In genomic region chr1:38030596-38031512, GRCh38 we compare ENCODE assay signal across 9 cellular contexts. TPM values are rescaled to one million over a fixed set of nuclear protein-coding genes. Genes with fewer than 3 reads are reported as not detected.
DNase-seq lines count a peak whose midpoint lies in the region; ATAC-seq and TF ChIP-seq lines count a peak whose summit lies in the region.
"Had no signal": no experiment of that assay in that cellular context is flagged by ENCODE, and none has a peak within 500 bp of the region (broad histone marks: within the 10 kb centered on the region; RNA-seq: fewer than 3 reads in every experiment).

No MANE protein-coding gene starts in this region.

- H3K9me3 ChIP-seq in T-helper 17 cell (ENCODE audit: control insufficient read depth, low read length, poor library complexity, severe bottlenecking) (no peaks in the 10 kb centered on the region), spleen (no peaks in the 10 kb centered on the region)
- H3K9me3 ChIP-seq: A549 had no signal

- no peak overlapping the region for H3K4me3 ChIP-seq in skin epidermis
- H3K4me3 ChIP-seq in spleen, result peak overlapping the region in 1 of 8 donors; percentile 43
- H3K4me3 ChIP-seq: A549 had no signal

- no peak for TF ChIP-seq CTCF in foreskin keratinocyte (conservative IDR thresholded peaks at IDR 0.05)
- TF ChIP-seq CTCF in spleen (IDR thresholded peaks at IDR 0.05 in 8 of 11, conservative IDR thresholded peaks at IDR 0.05 in 3 of 11), result no peak

- no peaks in the 10 kb centered on the region for H3K9me3 Mint-ChIP-seq in activated CD4-positive, alpha-beta T cell treated with anti-CD3 and anti-CD28 coated beads, Interleukin-2, amount 10 ng/mL, durations not matched to agents 24 days and 14 days

- TF ChIP-seq POLR2A in spleen (IDR thresholded peaks at IDR 0.05), result no peak

- H3K4me1 ChIP-seq in foreskin keratinocyte (peaks cover 43% of the 10 kb centered on the region), spleen (peaks cover 18 to 58% (median 48%) of the 10 kb centered on the region in 6 donors)

- H3K4me3 Mint-ChIP-seq in activated CD4-positive, alpha-beta T cell treated with anti-CD3 and anti-CD28 coated beads, Interleukin-2, amount 10 ng/mL, durations not matched to agents 24 days and 14 days, result peak overlapping the region; percentile 66
- peak overlapping the region; percentile 64 for H3K4me3 Mint-ChIP-seq in T-helper 17 cell

- no peak for ATAC-seq in T-helper 17 cell
- ATAC-seq in foreskin keratinocyte, result no peak

- no peaks in the 10 kb centered on the region for H3K27me3 Mint-ChIP-seq in activated CD4-positive, alpha-beta T cell treated with anti-CD3 and anti-CD28 coated beads, Interleukin-2, amount 10 ng/mL, durations not matched to agents 24 days and 14 days
- peaks cover 6% of the 10 kb centered on the region for H3K27me3 Mint-ChIP-seq in T-helper 17 cell

- peaks cover 51% of the 10 kb centered on the region for H3K4me1 Mint-ChIP-seq in activated CD4-positive, alpha-beta T cell treated with anti-CD3 and anti-CD28 coated beads, Interleukin-2, amount 10 ng/mL, durations not matched to agents 24 days and 14 days
- H3K4me1 Mint-ChIP-seq in T-helper 17 cell, result peaks cover 23% of the 10 kb centered on the region

- peaks cover 16% of the 10 kb centered on the region for H3K36me3 Mint-ChIP-seq in activated CD4-positive, alpha-beta T cell treated with anti-CD3 and anti-CD28 coated beads, Interleukin-2, amount 10 ng/mL, durations not matched to agents 24 days and 14 days (ENCODE audit: low read depth)
- peaks cover 2% of the 10 kb centered on the region for H3K36me3 Mint-ChIP-seq in T-helper 17 cell (ENCODE audit: low read depth)

- H3K27ac ChIP-seq in foreskin keratinocyte (peak overlapping the region; percentile 97), skin epidermis (peak overlapping the region in 20 of 21 experiments; percentile 13 to 93 (median 74)), spleen (peak overlapping the region in 3 of 8 donors; percentile 18 to 54 (median 42))

- H3K27me3 ChIP-seq in foreskin keratinocyte (no peaks in the 10 kb centered on the region), spleen (replicated peaks in 1 of 7) (peaks cover 0 to 26% (median 0%) of the 10 kb centered on the region in 7 donors)

- peaks cover 0 to 7% (median 3%) of the 10 kb centered on the region in 6 donors for H3K36me3 ChIP-seq in spleen

- peak overlapping the region; percentile 95 for H3K27ac Mint-ChIP-seq in activated CD4-positive, alpha-beta T cell treated with anti-CD3 and anti-CD28 coated beads, Interleukin-2, amount 10 ng/mL, durations not matched to agents 24 days and 14 days
- peak overlapping the region; percentile 51 for H3K27ac Mint-ChIP-seq in T-helper 17 cell

- DNase-seq in activated CD4-positive, alpha-beta T cell treated with anti-CD3 and anti-CD28 coated beads, Interleukin-2, amount 10 ng/mL, durations not matched to agents 24 days and 14 days, result no peak
- no peak for DNase-seq in activated CD4-positive, alpha-beta T cell treated with anti-CD3 and anti-CD28 coated beads for 1 hour
- DNase-seq in T-helper 17 cell (no peak), foreskin keratinocyte (no peak), globus pallidus (ENCODE audit: low spot score) (no peak), COR-L47 (lab: John Stamatoyannopoulos, UW) (no peak), spleen (no peak)

- 62 to 78% (median 73%) methylated on average over 10 to 17 of the region's 17 CpGs for WGBS in spleen, 5 donors

- intact Hi-C loops in activated CD4-positive, alpha-beta T cell treated with anti-CD3 and anti-CD28 coated beads, Interleukin-2, amount 10 ng/mL, durations not matched to agents 24 days and 14 days (cut with micrococcal nuclease), result loop anchor here (1.0 kb wide), 1 partner anchor 16 kb away; no protein-coding TSS in a partner anchor
- intact Hi-C loops in spleen (cut with DNase I; ENCODE audit: low total_unique reads), result loop anchor here (10.0 kb wide), 1 partner anchor 804 kb away; no protein-coding TSS in a partner anchor

RNA-seq across cellular contexts. Expression of gene POU3F1, which starts 15.7 kb away (rescaled TPM):
- 1.4 and 1.5 TPM in 2 replicates for total RNA-seq in activated CD4-positive, alpha-beta T cell treated with anti-CD3 and anti-CD28 coated beads, Interleukin-2, amount 10 ng/mL, durations not matched to agents 24 days and 14 days
- total RNA-seq in T-helper 17 cell (under 1 TPM in 1 of 2 donors, not detected in 1; 0.17 TPM), foreskin keratinocyte (0.14 and 0.25 TPM in 2 replicates), spleen (under 1 TPM in 4 of 7 donors, not detected in 3; 0.17 to 0.60 (median 0.30) TPM)
- polyA plus RNA-seq in foreskin keratinocyte (0.08 and 0.12 TPM in 2 replicates), spleen (under 1 TPM; 0.07 to 0.38 (median 0.08) TPM)
- polyA plus RNA-seq: A549 had no signal

RNA-seq across cellular contexts. Expression of gene UTP11, which starts 18.3 kb away (rescaled TPM):
- 99.5 and 111 TPM in 2 replicates for total RNA-seq in activated CD4-positive, alpha-beta T cell treated with anti-CD3 and anti-CD28 coated beads, Interleukin-2, amount 10 ng/mL, durations not matched to agents 24 days and 14 days
- 10 to 100 TPM in 1 of 2 donors, 1 to 10 TPM in 1; 8.7 to 12.3 TPM for total RNA-seq in T-helper 17 cell
- total RNA-seq in foreskin keratinocyte, result 51.0 and 65.2 TPM in 2 replicates
- 50.6 and 64.0 TPM in 2 replicates for polyA plus RNA-seq in foreskin keratinocyte
- total RNA-seq in spleen, result 10 to 100 TPM; 19.2 to 51.4 (median 23.7) TPM
- polyA plus RNA-seq in spleen, result 10 to 100 TPM; 12.5 to 21.0 (median 20.6) TPM

RNA-seq across cellular contexts. Expression of gene FHL3, which starts 25.5 kb away (rescaled TPM):
- 40.8 and 41.9 TPM in 2 replicates for total RNA-seq in activated CD4-positive, alpha-beta T cell treated with anti-CD3 and anti-CD28 coated beads, Interleukin-2, amount 10 ng/mL, durations not matched to agents 24 days and 14 days
- total RNA-seq in T-helper 17 cell (1 to 10 TPM; 3.6 to 4.9 TPM), foreskin keratinocyte (12.1 and 15.8 TPM in 2 replicates), spleen (10 to 100 TPM; 13.0 to 39.9 (median 19.5) TPM)
- polyA plus RNA-seq in foreskin keratinocyte (22.9 and 32.8 TPM in 2 replicates), spleen (10 to 100 TPM in 1 of 3 donors, 1 to 10 TPM in 2; 8.6 to 14.0 (median 9.3) TPM)

RNA-seq across cellular contexts. Expression of gene SF3A3, which starts 41.0 kb away (rescaled TPM):
- 132 and 144 TPM in 2 replicates for total RNA-seq in activated CD4-positive, alpha-beta T cell treated with anti-CD3 and anti-CD28 coated beads, Interleukin-2, amount 10 ng/mL, durations not matched to agents 24 days and 14 days
- total RNA-seq in T-helper 17 cell (10 to 100 TPM; 43.9 to 48.8 TPM), foreskin keratinocyte (77.6 and 102 TPM in 2 replicates), spleen (10 to 100 TPM; 44.5 to 64.3 (median 53.6) TPM)
- polyA plus RNA-seq in foreskin keratinocyte (40.1 and 49.1 TPM in 2 replicates), spleen (10 to 100 TPM; 19.7 to 24.9 (median 22.1) TPM)
